Comparison of ENCODE assay signal across 2 cellular contexts in the genomic region with DNA sequence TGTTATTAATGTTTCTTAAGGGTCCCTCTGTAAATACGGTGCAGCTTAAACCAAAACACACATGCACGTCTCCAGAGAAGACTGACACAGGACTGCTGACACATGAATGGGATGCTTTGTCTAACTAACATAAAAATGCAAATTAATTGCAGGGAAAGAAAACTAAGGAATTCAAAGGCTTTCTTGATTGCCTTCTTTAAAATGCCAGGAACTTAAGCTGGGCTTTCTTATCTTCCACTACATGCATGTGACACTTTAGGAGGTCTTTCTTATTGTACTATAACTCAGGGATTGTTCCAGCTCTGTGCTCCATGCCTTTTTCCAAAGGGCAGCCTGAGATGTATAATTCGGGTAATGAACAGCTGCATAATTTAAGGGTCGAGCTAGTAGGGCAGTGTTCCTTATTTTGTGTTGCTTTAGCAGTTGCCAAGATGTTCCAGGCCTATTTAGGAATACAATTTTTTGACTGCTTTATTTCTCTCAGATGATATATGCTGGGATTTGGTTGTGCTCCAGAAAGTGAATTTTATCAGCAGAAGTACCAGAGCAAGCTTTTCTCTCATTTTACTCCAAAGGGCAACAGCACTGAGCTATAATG.
TF ChIP-seq lines count a peak whose summit lies in the region.

No MANE protein-coding gene starts in this region.

TF ChIP-seq in liver, 16 proteins besides CTCF, POLR2A, EP300 and RAD21:
- TF ChIP-seq EGR1 (IDR thresholded peaks at IDR 0.05; ENCODE audit: low read depth in 2 of 2) (no peak), MAX (IDR thresholded peaks at IDR 0.05) (no peak), JUND (IDR thresholded peaks at IDR 0.05) (no peak), NR2F2 (IDR thresholded peaks at IDR 0.05) (peak; percentile 49)
- TF ChIP-seq, protein P1, sequence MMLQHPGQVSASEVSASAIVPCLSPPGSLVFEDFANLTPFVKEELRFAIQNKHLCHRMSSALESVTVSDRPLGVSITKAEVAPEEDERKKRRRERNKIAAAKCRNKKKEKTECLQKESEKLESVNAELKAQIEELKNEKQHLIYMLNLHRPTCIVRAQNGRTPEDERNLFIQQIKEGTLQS (IDR thresholded peaks at IDR 0.05) = no peak

TF ChIP-seq in HepG2, 621 proteins besides CTCF, POLR2A, EP300 and RAD21:
- TF ChIP-seq ZSCAN20 (CRISPR knock-in tag; IDR thresholded peaks at IDR 0.05; ENCODE audit: borderline replicate concordance) = no peak
- TF ChIP-seq SOX6 (IDR thresholded peaks at IDR 0.05) = no peak
- no peak for TF ChIP-seq SOX6 (CRISPR knock-in tag; IDR thresholded peaks at IDR 0.05)
- TF ChIP-seq NFKB2 (CRISPR knock-in tag; IDR thresholded peaks at IDR 0.05; ENCODE audit: borderline replicate concordance) = no peak
- TF ChIP-seq ZNF619 (CRISPR knock-in tag; IDR thresholded peaks at IDR 0.05) = no peak
- TF ChIP-seq MEIS2 (CRISPR knock-in tag; IDR thresholded peaks at IDR 0.05) = no peak
- no peak for TF ChIP-seq ZKSCAN8 (CRISPR knock-in tag; IDR thresholded peaks at IDR 0.05; ENCODE audit: borderline replicate concordance)
- TF ChIP-seq DMAP1 (CRISPR knock-in tag; IDR thresholded peaks at IDR 0.05) = no peak
- no peak for TF ChIP-seq ZNF547 (CRISPR knock-in tag; IDR thresholded peaks at IDR 0.05)
- TF ChIP-seq ZSCAN5A (CRISPR knock-in tag; IDR thresholded peaks at IDR 0.05; ENCODE audit: borderline replicate concordance) = no peak
- TF ChIP-seq ZNF737 (CRISPR knock-in tag; IDR thresholded peaks at IDR 0.05; ENCODE audit: borderline replicate concordance) = no peak
- no peak for TF ChIP-seq PLRG1 (conservative IDR thresholded peaks at IDR 0.05)
- no peak for TF ChIP-seq ZNF451 (CRISPR knock-in tag; IDR thresholded peaks at IDR 0.05)
- no peak for TF ChIP-seq ESRRA (CRISPR knock-in tag; IDR thresholded peaks at IDR 0.05; ENCODE audit: low read depth)
- no peak for TF ChIP-seq SNAI1 (CRISPR knock-in tag; IDR thresholded peaks at IDR 0.05; ENCODE audit: borderline replicate concordance)
- TF ChIP-seq ZNF567 (CRISPR knock-in tag; IDR thresholded peaks at IDR 0.05; ENCODE audit: borderline replicate concordance) = no peak
- TF ChIP-seq, protein P2, sequence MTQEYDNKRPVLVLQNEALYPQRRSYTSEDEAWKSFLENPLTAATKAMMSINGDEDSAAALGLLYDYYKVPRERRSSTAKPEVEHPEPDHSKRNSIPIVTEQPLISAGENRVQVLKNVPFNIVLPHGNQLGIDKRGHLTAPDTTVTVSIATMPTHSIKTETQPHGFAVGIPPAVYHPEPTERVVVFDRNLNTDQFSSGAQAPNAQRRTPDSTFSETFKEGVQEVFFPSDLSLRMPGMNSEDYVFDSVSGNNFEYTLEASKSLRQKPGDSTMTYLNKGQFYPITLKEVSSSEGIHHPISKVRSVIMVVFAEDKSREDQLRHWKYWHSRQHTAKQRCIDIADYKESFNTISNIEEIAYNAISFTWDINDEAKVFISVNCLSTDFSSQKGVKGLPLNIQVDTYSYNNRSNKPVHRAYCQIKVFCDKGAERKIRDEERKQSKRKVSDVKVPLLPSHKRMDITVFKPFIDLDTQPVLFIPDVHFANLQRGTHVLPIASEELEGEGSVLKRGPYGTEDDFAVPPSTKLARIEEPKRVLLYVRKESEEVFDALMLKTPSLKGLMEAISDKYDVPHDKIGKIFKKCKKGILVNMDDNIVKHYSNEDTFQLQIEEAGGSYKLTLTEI (CRISPR knock-in tag; conservative IDR thresholded peaks at IDR 0.05) = no peak
- no peak for TF ChIP-seq ZNF296 (CRISPR knock-in tag; conservative IDR thresholded peaks at IDR 0.05)
